ENCODE assay signal across 8 cellular contexts in genomic region chr1:70205437-70206118, GRCh38. TPM values are rescaled to one million over a fixed set of nuclear protein-coding genes. Genes with fewer than 3 reads are reported as not detected.
DNase-seq lines count a peak whose midpoint lies in the region; ATAC-seq, FAIRE-seq and TF ChIP-seq lines count a peak whose summit lies in the region.

Gene LRRC40 (minus strand): TSS chr1:70205579. CDS start chr1:70205540, 39 bp downstream.

- FAIRE-seq in keratinocyte (lab: Jason Lieb, UNC): no peak

- peak within 1 kb of the TSS; percentile 99 for H3K27ac ChIP-seq in keratinocyte (ENCODE audit: control insufficient read depth, insufficient read depth, low read length)

- dilution Hi-C loops in keratinocyte (cut with MboI; ENCODE audit: extremely low pct_ligation_motif_present, low sequenced_read_pairs): no loop called here

- no peaks in the 10 kb centered on the region for H3K9me3 ChIP-seq in keratinocyte (ENCODE audit: control insufficient read depth, low read depth, low read length)

- H3K4me3 ChIP-seq in AG10803 (ENCODE audit: low read length) (peak within 1 kb of the TSS; percentile 82), keratinocyte (ENCODE audit: control insufficient read depth in 2 of 3, extremely low read depth in 1 of 3, insufficient read depth in 2 of 3, low read depth in 1 of 3, low read length in 3 of 3) (peak within 1 kb of the TSS; percentile 69 to 100 (median 90))

- no peaks in the 10 kb centered on the region for H3K9me1 ChIP-seq in keratinocyte (ENCODE audit: control insufficient read depth, extremely low read depth, insufficient read depth, low read length)

- no peaks in the 10 kb centered on the region for H4K20me1 ChIP-seq in keratinocyte (ENCODE audit: control insufficient read depth, extremely low read depth, insufficient read depth, low read length)

- peak; percentile 79 for ATAC-seq in GM19043 (IDR thresholded peaks at IDR 0.05; ENCODE audit: low read depth, unreplicated experiment)
- peak; percentile 83 for ATAC-seq in HG03378 (IDR thresholded peaks at IDR 0.05; ENCODE audit: unreplicated experiment)

- H3K4me1 ChIP-seq in keratinocyte (ENCODE audit: control insufficient read depth, extremely low read depth, insufficient read depth, low read length): peaks cover 12% of the 10 kb centered on the region

- peak; percentile 92 for DNase-seq in AG10803 (ENCODE audit: low read depth)
- peak; percentile 90 for DNase-seq in NCI-H460 (ENCODE audit: extremely low read depth, low read depth)
- peak; percentile 95 for DNase-seq in activated CD4-positive, alpha-beta T cell treated with anti-CD3 and anti-CD28 coated beads for 1 hour
- peak; percentile 93 for DNase-seq in cerebellum (ENCODE audit: low spot score)
- peak; percentile 53 for DNase-seq in keratinocyte (ENCODE audit: low read depth, low spot score)
- DNase-seq in stimulated activated CD4-positive, alpha-beta T cell treated with anti-CD3 and anti-CD28 coated beads, Interleukin-15, amount 100 ng/mL, for 1 hour (ENCODE audit: low read depth in 1 of 2, low spot score in 1 of 2): peak; percentile 87 to 93

- peak within 1 kb of the TSS; percentile 98 for H2AFZ ChIP-seq in keratinocyte (ENCODE audit: control insufficient read depth, low read length)

- H3K79me2 ChIP-seq in keratinocyte (ENCODE audit: control insufficient read depth, insufficient read depth, low read length): peaks cover 98% of the 10 kb centered on the region

- no peak; the same call in 1 of the 2 replicates for TF ChIP-seq CTCF in AG10803 (conservative IDR thresholded peaks at IDR 0.05; ENCODE audit: low read length)
- TF ChIP-seq CTCF in keratinocyte (optimal IDR thresholded peaks at IDR 0.05 in 1 of 3, IDR thresholded peaks at IDR 0.05 in 1 of 3, conservative IDR thresholded peaks at IDR 0.05 in 1 of 3; ENCODE audit: extremely low read depth in 1 of 3, insufficient read depth in 2 of 3, low read length in 3 of 3): no peak

- H3K27me3 ChIP-seq in keratinocyte (ENCODE audit: control insufficient read depth, extremely low read depth, insufficient read depth, low read length): no peaks in the 10 kb centered on the region

- peak within 1 kb of the TSS; percentile 94 for H3K4me2 ChIP-seq in keratinocyte (ENCODE audit: control insufficient read depth, extremely low read depth, insufficient read depth, low read depth, low read length)

- peak within 1 kb of the TSS; percentile 99 for H3K9ac ChIP-seq in keratinocyte (ENCODE audit: control insufficient read depth, extremely low read depth, insufficient read depth, low read length)

- peaks cover 9 to 14% of the 10 kb centered on the region in 2 experiments for H3K36me3 ChIP-seq in keratinocyte (ENCODE audit: control insufficient read depth in 2 of 2, extremely low read depth in 1 of 2, insufficient read depth in 2 of 2, low read length in 2 of 2)

RNA-seq across cellular contexts. Expression of gene LRRC40, which starts in this region (rescaled TPM):
- total RNA-seq in NCI-H460 (2014; rRNA removed; shearing (Covaris generic)): 31.2 and 32.5 TPM in 2 replicates
- polyA plus RNA-seq in NCI-H460 (2014; cell fraction: nucleus; rRNA removed): 20.5 and 28.1 TPM in 2 replicates
- total RNA-seq in cerebellum: 43.4 TPM
- polyA plus RNA-seq in keratinocyte: 14.6 to 28.5 TPM (median 15.9 TPM) in 3 replicates
- 4.9 TPM for polyA plus RNA-seq in keratinocyte (2011; ENCODE audit: low read depth)
- polyA plus RNA-seq in keratinocyte (2011; cell fraction: cytosol; rRNA removed): 12.3 and 23.3 TPM in 2 replicates
- polyA plus RNA-seq in keratinocyte (2011; cell fraction: nucleus; rRNA removed): 20.0 and 27.6 TPM in 2 replicates
- polyA plus RNA-seq in keratinocyte (2012; ENCODE audit: low replicate concordance): 8.1 and 14.3 TPM in 2 replicates
- polyA minus RNA-seq in keratinocyte: 2.3 to 16.9 TPM (median 7.8 TPM) in 3 replicates
- 7.7 TPM for polyA minus RNA-seq in keratinocyte (2011; cell fraction: cytosol; rRNA and poly(A)+ RNA removed)
- 8.0 and 16.1 TPM in 2 replicates for polyA minus RNA-seq in keratinocyte (2011; cell fraction: nucleus; rRNA and poly(A)+ RNA removed)

Comparison
In these comparisons a context has a peak if more than half of its experiments do, and no peak if none do; other contexts are left out.
1. Peak in every context shown above with its lines: DNase-seq, ATAC-seq, H3K4me3 ChIP-seq and H3K27ac ChIP-seq.